Comparison of ENCODE assay signal across 8 cellular contexts in genomic region chr20:46688151-46689081, GRCh38. TPM values are rescaled to one million over a fixed set of nuclear protein-coding genes. Genes with fewer than 3 reads are reported as not detected.
DNase-seq lines count a peak whose midpoint lies in the region; ATAC-seq and TF ChIP-seq lines count a peak whose summit lies in the region.

No MANE protein-coding gene starts in this region.

- no peak for ATAC-seq in SK-N-SH treated with all-trans-retinoic acid at 6 μM for 48 hours
- no peak for ATAC-seq in natural killer cell
- ATAC-seq in GM19455 (IDR thresholded peaks at IDR 0.05; ENCODE audit: unreplicated experiment), result no peak
- ATAC-seq in HG02571 (IDR thresholded peaks at IDR 0.05; ENCODE audit: unreplicated experiment), result no peak

- peaks cover 59 to 62% of the 10 kb centered on the region in 2 donors for H3K4me1 Mint-ChIP-seq in natural killer cell

- no peak for TF ChIP-seq EP300 in SK-N-SH (IDR thresholded peaks at IDR 0.05; ENCODE audit: borderline replicate concordance in 1 of 2, low read depth in 1 of 2, low read length in 1 of 2)

- intact Hi-C loops in OCI-LY7 (cut with micrococcal nuclease; ENCODE audit: unreplicated experiment) (loop anchor here (5.0 kb wide), 2 partner anchors 716 to 896 kb away; partner anchors contain the start of genes DNTTIP1, WFDC3 and ZNF335), natural killer cell (cut with micrococcal nuclease) (loop anchor here (10.0 kb wide), 1 partner anchor 664 kb away; the partner anchor contains the start of gene SLC12A5)

- no peak for TF ChIP-seq RAD21 in SK-N-SH (IDR thresholded peaks at IDR 0.05; ENCODE audit: low read length)

- H3K4me3 ChIP-seq in SK-N-SH (ENCODE audit: low read depth in 2 of 2, low read length in 1 of 2) (peak overlapping the region; percentile 71 to 84), OCI-LY7 (ENCODE audit: low read depth, low read length, poor library complexity, severe bottlenecking) (peak overlapping the region; percentile 74), ectodermal cell (ENCODE audit: insufficient read depth, low read depth, low read length) (peak overlapping the region; percentile 67)

- POLR2A ChIA-PET in SK-N-SH (lab: Yijun Ruan, JAX) (interaction anchor here (0.9 to 1.6 kb wide), 2 partner anchors 120 to 136 kb away, joined by 3 to 5 read pairs; no protein-coding TSS in a partner anchor), OCI-LY7 (lab: Charles Lee) (interaction anchor here (0.6 to 1.8 kb wide), 3 partner anchors 8 to 723 kb away, joined by 3 to 9 read pairs (median 4); no protein-coding TSS in a partner anchor)

- H3K9ac ChIP-seq in SK-N-SH, result peak overlapping the region; percentile 89

- H3K36me3 Mint-ChIP-seq in natural killer cell, result peaks cover 8% of the 10 kb centered on the region

- 16% methylated on average over 20 of the region's 20 CpGs for WGBS in SK-N-SH (ENCODE audit: low lambda C conversion rate)
- 26 to 28% methylated on average over 20 of the region's 20 CpGs for WGBS in ectodermal cell, 2 experiments

- H3K27ac Mint-ChIP-seq in natural killer cell, result peak overlapping the region; percentile 92 to 97

- H4K20me1 ChIP-seq in SK-N-SH (ENCODE audit: insufficient read depth), result 0 out of 2 replicates have a peak, but pooled peaks cover 6% of the 10 kb centered on the region
- H4K20me1 ChIP-seq in OCI-LY7 (ENCODE audit: insufficient read depth, low read length), result peaks cover 20% of the 10 kb centered on the region; the same call in 1 of the 2 replicates

- no peaks in the 10 kb centered on the region for H3K9me3 ChIP-seq in SK-N-SH
- peaks cover 11% of the 10 kb centered on the region; the same call in 1 of the 2 replicates for H3K9me3 ChIP-seq in OCI-LY7 (ENCODE audit: low read length)
- H3K9me3 ChIP-seq in ectodermal cell (ENCODE audit: control insufficient read depth, low read length), result no peaks in the 10 kb centered on the region

- H3K4me1 ChIP-seq in SK-N-SH (ENCODE audit: control insufficient read depth in 1 of 2, insufficient read depth in 2 of 2, low read depth in 1 of 2, low read length in 1 of 2) (peaks cover 4 to 10% of the 10 kb centered on the region in 2 experiments; a peak in 3 of 4 replicates), OCI-LY7 (ENCODE audit: insufficient read depth, low read length, poor library complexity, severe bottlenecking) (peaks cover 28% of the 10 kb centered on the region), ectodermal cell (ENCODE audit: control insufficient read depth, insufficient read depth, low read length) (peaks cover 13% of the 10 kb centered on the region)

- H3F3A ChIP-seq in SK-N-SH (replicated peaks; ENCODE audit: insufficient read depth), result peaks cover 4% of the 10 kb centered on the region

- BruUV-seq in OCI-LY7 (replicated peaks; lab: Mats Ljungman, UMichigan), result TSS peak; percentile 48

- no peaks in the 10 kb centered on the region for H3K9me3 Mint-ChIP-seq in natural killer cell

- no peaks in the 10 kb centered on the region for H3K27me3 ChIP-seq in SK-N-SH (ENCODE audit: insufficient read depth)
- H3K27me3 ChIP-seq in ectodermal cell (ENCODE audit: control insufficient read depth, insufficient read depth, low read length, poor library complexity, severe bottlenecking), result no peaks in the 10 kb centered on the region

- H3K36me3 ChIP-seq in SK-N-SH (replicated peaks in 1 of 2; ENCODE audit: control insufficient read depth in 1 of 2, insufficient read depth in 2 of 2, low read length in 1 of 2), result peaks cover 17 to 24% of the 10 kb centered on the region in 2 experiments
- H3K36me3 ChIP-seq in OCI-LY7 (ENCODE audit: insufficient read depth, low read length), result peaks cover 39% of the 10 kb centered on the region
- H3K36me3 ChIP-seq in ectodermal cell (ENCODE audit: control insufficient read depth, insufficient read depth, low read length), result peaks cover 10% of the 10 kb centered on the region

- CTCF ChIA-PET in SK-N-SH (lab: Yijun Ruan, JAX), result interaction anchor here (0.8 to 3.4 kb wide), 10 partner anchors 8 to 696 kb away, joined by 3 to 12 read pairs (median 4); no protein-coding TSS in a partner anchor
- CTCF ChIA-PET in OCI-LY7 (lab: Charles Lee; ENCODE audit: unreplicated experiment), result no interaction called here

- peak overlapping the region; percentile 88 for H3K4me2 ChIP-seq in SK-N-SH
- H3K4me2 ChIP-seq in OCI-LY7 (ENCODE audit: low read length), result peak overlapping the region; percentile 74

- peak overlapping the region; percentile 99 for H3K4me3 Mint-ChIP-seq in natural killer cell

- DNase-seq in SK-N-SH (no peak), OCI-LY7 (ENCODE audit: low spot score) (peak; percentile 9), natural killer cell (no peak)
- no peak for DNase-seq in stimulated activated CD4-positive, alpha-beta T cell treated with anti-CD3 and anti-CD28 coated beads, Interleukin-12 subunit alpha, Interleukin-12 subunit beta, amount 100 ng/mL, for 4 hours

- TF ChIP-seq CTCF in SK-N-SH (IDR thresholded peaks at IDR 0.05) (no peak), OCI-LY7 (conservative IDR thresholded peaks at IDR 0.05; ENCODE audit: low read length) (no peak), natural killer cell (IDR thresholded peaks at IDR 0.05) (no peak)

- H3K9me2 ChIP-seq in SK-N-SH (no peaks in the 10 kb centered on the region), OCI-LY7 (ENCODE audit: insufficient read depth, low read length) (no peaks in the 10 kb centered on the region)

- H3K27me3 Mint-ChIP-seq in natural killer cell (ENCODE audit: low read depth in 2 of 2), result no peaks in the 10 kb centered on the region

- peak overlapping the region; percentile 87 to 89 for H3K27ac ChIP-seq in SK-N-SH (ENCODE audit: low read depth in 2 of 2, low read length in 1 of 2)
- H3K27ac ChIP-seq in OCI-LY7 (ENCODE audit: low read depth, low read length, poor library complexity, severe bottlenecking), result peak overlapping the region; percentile 63
- peak overlapping the region; percentile 87 for H3K27ac ChIP-seq in ectodermal cell (ENCODE audit: insufficient read depth, low read depth, low read length, poor library complexity, severe bottlenecking)

- H2AFZ ChIP-seq in SK-N-SH (ENCODE audit: low read depth), result peak overlapping the region; percentile 71; the same call in 1 of the 2 replicates
- H2AFZ ChIP-seq in OCI-LY7 (ENCODE audit: low read length), result peak overlapping the region; percentile 29

- H3K79me2 ChIP-seq in SK-N-SH (ENCODE audit: insufficient read depth) (peaks cover 53% of the 10 kb centered on the region), OCI-LY7 (ENCODE audit: insufficient read depth, low read depth, low read length) (peaks cover 49% of the 10 kb centered on the region)

TF ChIP-seq in SK-N-SH, 30 proteins besides CTCF, POLR2A, EP300 and RAD21 (continues in another document):
- TF ChIP-seq MAX (IDR thresholded peaks at IDR 0.05; ENCODE audit: low read depth), result peak; percentile 60; the same call in 1 of the 2 replicates

TF ChIP-seq in SK-N-SH treated with all-trans-retinoic acid at 6 μM for 48 hours, 23 proteins besides CTCF, POLR2A, EP300 and RAD21 (continues in another document):
- TF ChIP-seq TSHZ2 (CRISPR knock-in tag; IDR thresholded peaks at IDR 0.05) (no peak), ARNTL (CRISPR knock-in tag; IDR thresholded peaks at IDR 0.05; ENCODE audit: borderline replicate concordance, low read depth) (no peak)

RNA-seq across cellular contexts. Expression of gene TP53RK, which starts 0.8 kb away (rescaled TPM):
- 5.4 and 5.5 TPM in 2 replicates for polyA plus RNA-seq in SK-N-SH (2012; rRNA removed)
- polyA plus RNA-seq in SK-N-SH (2012; cell fraction: cytosol; rRNA removed), result 5.6 and 6.5 TPM in 2 replicates
- 3.5 TPM in 2 replicates for polyA plus RNA-seq in SK-N-SH (2012; cell fraction: nucleus; rRNA removed)
- 25.2 and 32.9 TPM in 2 replicates for total RNA-seq in OCI-LY7 (2014; rRNA removed; shearing (Covaris generic))
- 18.6 and 19.7 TPM in 2 replicates for total RNA-seq in OCI-LY7 (2022)
- polyA plus RNA-seq in ectodermal cell (2013, experiment 1 of 4), result 21.2 TPM
- 20.2 TPM for polyA plus RNA-seq in ectodermal cell (2013, experiment 2 of 4)
- 12.4 TPM for polyA plus RNA-seq in ectodermal cell (2013, experiment 3 of 4)
- 16.1 TPM for polyA plus RNA-seq in ectodermal cell (2013, experiment 4 of 4)
- 10 to 100 TPM in 1 of 3 donors, 1 to 10 TPM in 2; 5.0 to 10.4 (median 7.8) TPM for total RNA-seq in natural killer cell

RNA-seq across cellular contexts. Expression of gene SLC2A10, which starts 21.0 kb away (rescaled TPM):
- 12.6 and 14.1 TPM in 2 replicates for polyA plus RNA-seq in SK-N-SH (2012; rRNA removed)
- polyA plus RNA-seq in SK-N-SH (2012; cell fraction: cytosol; rRNA removed), result 8.9 and 10.7 TPM in 2 replicates
- 13.8 and 17.0 TPM in 2 replicates for polyA plus RNA-seq in SK-N-SH (2012; cell fraction: nucleus; rRNA removed)
- total RNA-seq in OCI-LY7 (2014; rRNA removed; shearing (Covaris generic)), result not detected in 2 replicates
- not detected in 2 replicates for total RNA-seq in OCI-LY7 (2022)
- polyA plus RNA-seq in ectodermal cell (2013, experiment 1 of 4), result 11.4 TPM
- polyA plus RNA-seq in ectodermal cell (2013, experiment 2 of 4), result 11.1 TPM
- 9.4 TPM for polyA plus RNA-seq in ectodermal cell (2013, experiment 3 of 4)
- polyA plus RNA-seq in ectodermal cell (2013, experiment 4 of 4), result 9.7 TPM
- total RNA-seq in natural killer cell, result 1 to 10 TPM in 1 of 3 donors, under 1 TPM in 2; 0.26 to 2.2 (median 0.79) TPM

RNA-seq across cellular contexts. Expression of gene SLC13A3, which starts 37.2 kb away (rescaled TPM):
- 0.10 and 0.21 TPM in 2 replicates for polyA plus RNA-seq in SK-N-SH (2012; rRNA removed)
- 0.04 and 0.18 TPM in 2 replicates for polyA plus RNA-seq in SK-N-SH (2012; cell fraction: cytosol; rRNA removed)
- polyA plus RNA-seq in SK-N-SH (2012; cell fraction: nucleus; rRNA removed), result 0.80 and 0.86 TPM in 2 replicates
- not detected in 2 replicates for total RNA-seq in OCI-LY7 (2014; rRNA removed; shearing (Covaris generic))
- total RNA-seq in OCI-LY7 (2022) (not detected in 2 replicates), natural killer cell (under 1 TPM in 2 of 3 donors, not detected in 1; 0.63 TPM)
- 9.9 TPM for polyA plus RNA-seq in ectodermal cell (2013, experiment 1 of 4)
- 11.6 TPM for polyA plus RNA-seq in ectodermal cell (2013, experiment 2 of 4)
- polyA plus RNA-seq in ectodermal cell (2013, experiment 3 of 4), result 6.1 TPM
- 5.7 TPM for polyA plus RNA-seq in ectodermal cell (2013, experiment 4 of 4)
